8 cellular contexts compared by ENCODE assay signal in genomic region chr1:144523661-144524407, GRCh38.
DNase-seq lines count a peak whose midpoint lies in the region; ATAC-seq, FAIRE-seq and TF ChIP-seq lines count a peak whose summit lies in the region.
"Not testable (repeated sequence)": the region's sequence is repeated elsewhere in the genome, so short reads cannot be mapped to it uniquely, and the experiment has no call there.

No MANE protein-coding gene starts in this region.

- H3K27ac Mint-ChIP-seq in CD4-positive, alpha-beta memory T cell, result peak overlapping the region; percentile 98 to 100 (median 100)
- peak overlapping the region; percentile 100 for H3K27ac Mint-ChIP-seq in activated T-helper 17 cell treated with anti-CD3 and anti-CD28 coated beads, Interleukin-2, amount 50 U/mL, for 72 hours

- H3K9me3 Mint-ChIP-seq in CD4-positive, alpha-beta memory T cell; activated T-helper 17 cell treated with anti-CD3 and anti-CD28 coated beads, Interleukin-2, amount 50 U/mL, for 72 hours: not testable (repeated sequence)

- not testable (repeated sequence) for H3K4me1 ChIP-seq in CD4-positive, alpha-beta memory T cell (ENCODE audit: insufficient read depth, low read length); endothelial cell of umbilical vein (ENCODE audit: control insufficient read depth, extremely low read depth, insufficient read depth, low read length)

- not testable (repeated sequence) for H3K27me3 Mint-ChIP-seq in CD4-positive, alpha-beta memory T cell; activated T-helper 17 cell treated with anti-CD3 and anti-CD28 coated beads, Interleukin-2, amount 50 U/mL, for 72 hours

- ATAC-seq in GM19467 (IDR thresholded peaks at IDR 0.05; ENCODE audit: unreplicated experiment) (peak; percentile 81), HG03354 (IDR thresholded peaks at IDR 0.05; ENCODE audit: poor library complexity, severe bottlenecking, unreplicated experiment) (peak; percentile 59), left lobe of liver (peak; percentile 74)
- peak; percentile 93 for ATAC-seq in activated T-helper 17 cell treated with anti-CD3 and anti-CD28 coated beads, Interleukin-2, amount 50 U/mL, for 72 hours (replicated peaks)

- FAIRE-seq in endothelial cell of umbilical vein (lab: Jason Lieb, UNC), result not testable (repeated sequence)

- H3K36me3 ChIP-seq in CD4-positive, alpha-beta memory T cell (ENCODE audit: insufficient read depth, low read length); endothelial cell of umbilical vein (ENCODE audit: control insufficient read depth in 2 of 2, extremely low read depth in 1 of 2, insufficient read depth in 2 of 2, low read length in 2 of 2): not testable (repeated sequence)

- POLR2A ChIA-PET in CD4-positive, alpha-beta memory T cell (lab: Charles Lee; ENCODE audit: partially characterized antibody), result interaction anchor here (1.1 kb wide), 2 partner anchors 28 to 112 kb away, joined by 7 to 9 read pairs; no protein-coding TSS in a partner anchor
- POLR2A ChIA-PET in endothelial cell of umbilical vein (lab: Charles Lee), result interaction anchor here (0.6 to 1.3 kb wide), 2 partner anchors 22 to 28 kb away, joined by 4 to 13 read pairs; no protein-coding TSS in a partner anchor

- not testable (repeated sequence) for H4K20me1 ChIP-seq in endothelial cell of umbilical vein (replicated peaks; ENCODE audit: control insufficient read depth, extremely low read depth, insufficient read depth, low read length)

- not testable (repeated sequence) for H3K9me3 ChIP-seq in CD4-positive, alpha-beta memory T cell (ENCODE audit: control insufficient read depth in 1 of 2, low read length in 2 of 2); endothelial cell of umbilical vein (replicated peaks; ENCODE audit: control insufficient read depth, insufficient read depth, low read length)

- peak overlapping the region; percentile 74 for H3K27ac ChIP-seq in CD4-positive, alpha-beta memory T cell (ENCODE audit: low read depth, low read length)
- H3K27ac ChIP-seq in endothelial cell of umbilical vein (ENCODE audit: insufficient read depth, low read depth, low read length), result peak overlapping the region; percentile 77

- H3K4me2 ChIP-seq in endothelial cell of umbilical vein (ENCODE audit: insufficient read depth, low read length), result not testable (repeated sequence)

- peak overlapping the region; percentile 88 for H2AFZ ChIP-seq in endothelial cell of umbilical vein (ENCODE audit: low read depth, low read length)

- peak overlapping the region in 1 of 2 donors; percentile 14 for H3K4me3 ChIP-seq in CD4-positive, alpha-beta memory T cell (ENCODE audit: low read length in 2 of 2)
- peak overlapping the region in 2 of 3 experiments; percentile 23 to 28 for H3K4me3 ChIP-seq in endothelial cell of umbilical vein (replicated peaks in 1 of 3; ENCODE audit: insufficient read depth in 1 of 3, low read depth in 1 of 3, low read length in 3 of 3)

- H3K36me3 Mint-ChIP-seq in CD4-positive, alpha-beta memory T cell; activated T-helper 17 cell treated with anti-CD3 and anti-CD28 coated beads, Interleukin-2, amount 50 U/mL, for 72 hours (ENCODE audit: low read depth): not testable (repeated sequence)

- DNase-seq in CD4-positive, alpha-beta memory T cell, result peak; percentile 72 to 81 (median 75)
- DNase-seq in RPMI8226 (peak; percentile 83), endothelial cell of umbilical vein (ENCODE audit: low read depth, low spot score) (peak; percentile 30)
- not testable (repeated sequence) for DNase-seq in left lobe of liver (ENCODE audit: low spot score)
- peak in 3 of 4 experiments; percentile 27 to 47 (median 47) for DNase-seq in stimulated activated CD4-positive, alpha-beta T cell treated with anti-CD3 and anti-CD28 coated beads, Interleukin-1b, Interleukin-23, amount 100 ng/mL, for 24 hours (ENCODE audit: low read depth in 4 of 4, low spot score in 1 of 4)

- not testable (repeated sequence) for TF ChIP-seq CTCF in endothelial cell of umbilical vein (IDR thresholded peaks at IDR 0.05; ENCODE audit: extremely low read depth in 1 of 2, insufficient read depth in 1 of 2, low read depth in 1 of 2, low read length in 2 of 2)

- intact Hi-C loops in CD4-positive, alpha-beta memory T cell (cut with micrococcal nuclease); endothelial cell of umbilical vein (cut with micrococcal nuclease): not testable (repeated sequence)

- not testable (repeated sequence) for H3K9me1 ChIP-seq in endothelial cell of umbilical vein (replicated peaks; ENCODE audit: control insufficient read depth, extremely low read depth, insufficient read depth, low read length)

- H3K9ac ChIP-seq in endothelial cell of umbilical vein (replicated peaks; ENCODE audit: extremely low read depth, insufficient read depth, low read length), result not testable (repeated sequence)

- BruUV-seq in endothelial cell of umbilical vein (replicated peaks; lab: Mats Ljungman, UMichigan), result TSS peak; percentile 100

- H3K4me3 Mint-ChIP-seq in CD4-positive, alpha-beta memory T cell, result peak overlapping the region; percentile 89 to 95 (median 93)
- H3K4me3 Mint-ChIP-seq in activated T-helper 17 cell treated with anti-CD3 and anti-CD28 coated beads, Interleukin-2, amount 50 U/mL, for 72 hours, result peak overlapping the region; percentile 86

- dilution Hi-C loops in endothelial cell of umbilical vein (cut with MboI; ENCODE audit: extremely low pct_ligation_motif_present, low sequenced_read_pairs), result not testable (repeated sequence)

- not testable (repeated sequence) for H3K27me3 ChIP-seq in CD4-positive, alpha-beta memory T cell (ENCODE audit: insufficient read depth, low read length); endothelial cell of umbilical vein (ENCODE audit: control insufficient read depth in 2 of 2, insufficient read depth in 2 of 2, low read length in 2 of 2)

- H3K79me2 ChIP-seq in endothelial cell of umbilical vein (ENCODE audit: control insufficient read depth, insufficient read depth, low read length), result not testable (repeated sequence)

- TF ChIP-seq POLR2A in endothelial cell of umbilical vein (IDR thresholded peaks at IDR 0.05; ENCODE audit: low read depth, low read length), result peak; percentile 93

- CTCF ChIA-PET in CD4-positive, alpha-beta memory T cell (lab: Charles Lee; ENCODE audit: partially characterized antibody), result interaction anchor here (1.1 kb wide), 1 partner anchor 112 kb away, joined by 4 read pairs; no protein-coding TSS in a partner anchor
- CTCF ChIA-PET in endothelial cell of umbilical vein (lab: Charles Lee), result not testable (repeated sequence)

- peaks cover 3 to 14% (median 8%) of the 10 kb centered on the region in 4 donors for H3K4me1 Mint-ChIP-seq in CD4-positive, alpha-beta memory T cell
- not testable (repeated sequence) for H3K4me1 Mint-ChIP-seq in activated T-helper 17 cell treated with anti-CD3 and anti-CD28 coated beads, Interleukin-2, amount 50 U/mL, for 72 hours

TF ChIP-seq in endothelial cell of umbilical vein, 7 proteins besides CTCF, POLR2A, EP300 and RAD21:
- peak; percentile 85 for TF ChIP-seq POLR2AphosphoS5 (IDR thresholded peaks at IDR 0.05; ENCODE audit: insufficient read depth, low read depth, low read length)
